In genomic region chr9:131954299-131954698, GRCh38 we compare ENCODE assay signal across 11 cellular contexts.
DNase-seq lines count a peak whose midpoint lies in the region; ATAC-seq and TF ChIP-seq lines count a peak whose summit lies in the region.
"Had no signal": no experiment of that assay in that cellular context is flagged by ENCODE, and none has a peak within 500 bp of the region (broad histone marks: within the 10 kb centered on the region; RNA-seq: fewer than 3 reads in every experiment).

No MANE protein-coding gene starts in this region.

- H3K27me3 ChIP-seq in SU-DHL-6 (ENCODE audit: low read length) (no peaks in the 10 kb centered on the region), kidney epithelial cell (ENCODE audit: control insufficient read depth, insufficient read depth, low read length) (no peaks in the 10 kb centered on the region), ascending aorta (no peaks in the 10 kb centered on the region)

- CTCF ChIA-PET in HEK293 (lab: Yijun Ruan, JAX), result interaction anchor here (0.6 to 1.6 kb wide), 11 partner anchors 9 to 312 kb away, joined by 3 to 5 read pairs (median 3); no protein-coding TSS in a partner anchor

- H3K79me2 ChIP-seq in SU-DHL-6 (ENCODE audit: insufficient read depth, low read length), result no peaks in the 10 kb centered on the region

- no peak overlapping the region for H3K4me2 ChIP-seq in SU-DHL-6 (ENCODE audit: low read depth, low read length, poor library complexity, severe bottlenecking)

- no peaks in the 10 kb centered on the region for H3K9me2 ChIP-seq in SU-DHL-6 (replicated peaks; ENCODE audit: insufficient read depth, low read length)

- intact Hi-C loops in ascending aorta (cut with DNase I), result loop anchor here (5.0 kb wide), 1 partner anchor 118 kb away; no protein-coding TSS in a partner anchor

- no peaks in the 10 kb centered on the region for H3F3A ChIP-seq in SU-DHL-6 (ENCODE audit: insufficient read depth)

- POLR2A ChIA-PET in HEK293 (lab: Yijun Ruan, JAX), result interaction anchor here (0.6 kb wide), 1 partner anchor 117 kb away, joined by 3 read pairs; no protein-coding TSS in a partner anchor

- TF ChIP-seq CTCF in HEK293 (tag by site-specific recombination; IDR thresholded peaks at IDR 0.05), result no peak
- peak; percentile 21 for TF ChIP-seq CTCF in SU-DHL-6 (IDR thresholded peaks at IDR 0.05; ENCODE audit: insufficient read depth, low read length, poor library complexity, severe bottlenecking)
- peak; percentile 28 for TF ChIP-seq CTCF in kidney epithelial cell (IDR thresholded peaks at IDR 0.05; ENCODE audit: insufficient read depth, low read length, poor library complexity, severe bottlenecking)
- TF ChIP-seq CTCF in ascending aorta (IDR thresholded peaks at IDR 0.05), result no peak

- H4K20me1 ChIP-seq in SU-DHL-6 (ENCODE audit: low read depth, low read length), result no peaks in the 10 kb centered on the region

- ATAC-seq in HG02885 (IDR thresholded peaks at IDR 0.05; ENCODE audit: poor library complexity, unreplicated experiment), result no peak

- no peak overlapping the region for H2AFZ ChIP-seq in SU-DHL-6 (ENCODE audit: low read depth, low read length, severe bottlenecking)

- DNase-seq in NCI-H146 (lab: John Stamatoyannopoulos, UW), result peak; percentile 26
- no peak for DNase-seq in NCI-H146 treated with DMSO at 0.1 percent for 48 hours (lab: John Stamatoyannopoulos, UW; ENCODE audit: unreplicated experiment)
- no peak for DNase-seq in kidney epithelial cell (ENCODE audit: low read depth)
- DNase-seq in ascending aorta (ENCODE audit: low spot score in 2 of 2), result no peak
- DNase-seq in pons (ENCODE audit: low spot score), result no peak
- DNase-seq: amniotic stem cell, MV-4-11, SHP77 had no signal

- no peak overlapping the region for H3K4me3 ChIP-seq in HEK293 (ENCODE audit: low read depth, low read length)
- H3K4me3 ChIP-seq in SU-DHL-6 (ENCODE audit: insufficient read depth, low read length, poor library complexity, severe bottlenecking), result no peak overlapping the region
- H3K4me3 ChIP-seq in kidney epithelial cell (ENCODE audit: low read depth, low read length), result no peak overlapping the region
- no peak overlapping the region for H3K4me3 ChIP-seq in ascending aorta

- no peaks in the 10 kb centered on the region for H3K36me3 ChIP-seq in HEK293 (ENCODE audit: control insufficient read depth in 2 of 2, insufficient read depth in 1 of 2, low read length in 2 of 2)
- H3K36me3 ChIP-seq in SU-DHL-6 (ENCODE audit: low read length), result no peaks in the 10 kb centered on the region
- H3K36me3 ChIP-seq in kidney epithelial cell (ENCODE audit: control insufficient read depth, insufficient read depth, low read length), result no peaks in the 10 kb centered on the region
- peaks cover 0 to 6% of the 10 kb centered on the region in 2 donors for H3K36me3 ChIP-seq in ascending aorta

- H3K4me1 ChIP-seq in HEK293 (ENCODE audit: control insufficient read depth, insufficient read depth, low read length) (no peaks in the 10 kb centered on the region), ascending aorta (peaks cover 3 to 10% of the 10 kb centered on the region in 2 donors)

- H3K27ac ChIP-seq in HEK293 (ENCODE audit: extremely low read depth, low read depth, low read length), result no peak overlapping the region
- H3K27ac ChIP-seq in SU-DHL-6 (ENCODE audit: low read depth, low read length), result no peak overlapping the region
- H3K27ac ChIP-seq in ascending aorta, result no peak overlapping the region

- H3K9me3 ChIP-seq in HEK293 (ENCODE audit: control insufficient read depth, insufficient read depth, low read depth, low read length) (no peaks in the 10 kb centered on the region), SU-DHL-6 (ENCODE audit: insufficient read depth, low read length) (no peaks in the 10 kb centered on the region), ascending aorta (no peaks in the 10 kb centered on the region)

- H3K9ac ChIP-seq in SU-DHL-6 (ENCODE audit: low read length), result no peak overlapping the region

TF ChIP-seq in HEK293, 187 proteins besides CTCF, POLR2A, EP300 and RAD21:
- TF ChIP-seq ZNF394 (tag by site-specific recombination; IDR thresholded peaks at IDR 0.05; ENCODE audit: borderline replicate concordance) (no peak), ZNF654 (tag by site-specific recombination; IDR thresholded peaks at IDR 0.05; ENCODE audit: low read depth) (peak; percentile 32)

Comparison
In these comparisons a context has a peak if more than half of its experiments do, and no peak if none do; other contexts are left out.
1. CTCF ChIP-seq: peak in SU-DHL-6 (single experiment) and kidney epithelial cell (single experiment); none in HEK293 (single experiment) and ascending aorta (0 of 3).